8 cellular contexts compared by ENCODE assay signal in genomic region chr1:905071-905749, GRCh38. TPM values are rescaled to one million over a fixed set of nuclear protein-coding genes. Genes with fewer than 3 reads are reported as not detected.
A peak's percentile ranks its signal among the peaks of the same experiment; 100 is the strongest.
DNase-seq lines count a peak whose midpoint lies in the region; ATAC-seq, FAIRE-seq and TF ChIP-seq lines count a peak whose summit lies in the region.

No MANE protein-coding gene starts in this region.

- H3K27ac ChIP-seq in lower lobe of right lung (no peak overlapping the region), urinary bladder (ENCODE audit: low read depth) (no peak overlapping the region)

- intact Hi-C loops in lower lobe of right lung (cut with DNase I), result no loop called here

- no peak for FAIRE-seq in bronchial epithelial cell (lab: Jason Lieb, UNC)

- DNase-seq in NAMALWA (ENCODE audit: low spot score) (peak; percentile 81), bronchial epithelial cell (ENCODE audit: low read depth) (no peak), lower lobe of right lung (peak; percentile 63), mesenteric fat pad (ENCODE audit: low spot score) (no peak)
- no peak for DNase-seq in stimulated activated CD4-positive, alpha-beta T cell treated with anti-CD3 and anti-CD28 coated beads, Interleukin-4, amount 100 ng/mL, for 1 hour

- H3K4me1 ChIP-seq in lower lobe of right lung (peaks cover 23% of the 10 kb centered on the region), urinary bladder (ENCODE audit: insufficient read depth) (peaks cover 2% of the 10 kb centered on the region)

- no peaks in the 10 kb centered on the region for H3K36me3 ChIP-seq in bronchial epithelial cell (ENCODE audit: control insufficient read depth, insufficient read depth, low read length)
- H3K36me3 ChIP-seq in lower lobe of right lung, result no peaks in the 10 kb centered on the region
- H3K36me3 ChIP-seq in urinary bladder (ENCODE audit: insufficient read depth), result no peaks in the 10 kb centered on the region

- 15% methylated on average over 49 of the region's 49 CpGs for WGBS in urinary bladder

- TF ChIP-seq CTCF in GM12875 (IDR thresholded peaks at IDR 0.05; ENCODE audit: borderline replicate concordance, insufficient read depth, low read depth, low read length) (no peak), bronchial epithelial cell (IDR thresholded peaks at IDR 0.05; ENCODE audit: insufficient read depth, low read length, severe bottlenecking) (no peak), lower lobe of right lung (IDR thresholded peaks at IDR 0.05) (no peak)

- ATAC-seq in lower lobe of right lung (peak; percentile 36 to 41), GM21528 (IDR thresholded peaks at IDR 0.05; ENCODE audit: low FRiP score, unreplicated experiment) (no peak)

- H3K9me3 ChIP-seq in lower lobe of right lung, result no peaks in the 10 kb centered on the region

- H3K27me3 ChIP-seq in bronchial epithelial cell (ENCODE audit: control insufficient read depth, insufficient read depth, low read length), result peaks cover 2% of the 10 kb centered on the region
- H3K27me3 ChIP-seq in lower lobe of right lung (ENCODE audit: low read depth), result peaks cover 12% of the 10 kb centered on the region

- H3K4me3 ChIP-seq in GM12875 (ENCODE audit: low read depth, low read length), result peak overlapping the region; percentile 32
- H3K4me3 ChIP-seq in bronchial epithelial cell (ENCODE audit: low read depth, low read length), result peak overlapping the region; percentile 44
- peak overlapping the region; percentile 50 for H3K4me3 ChIP-seq in lower lobe of right lung
- peak overlapping the region; percentile 7 for H3K4me3 ChIP-seq in urinary bladder (ENCODE audit: low read depth, low read length)

RNA-seq across cellular contexts. Expression of gene SAMD11, which starts 18.5 kb away (rescaled TPM):
- total RNA-seq in bronchial epithelial cell, result 0.51 and 0.53 TPM in 2 replicates
- 2.2 TPM for total RNA-seq in lower lobe of right lung
- total RNA-seq in urinary bladder, result 18.1 TPM
- 23.3 TPM for polyA plus RNA-seq in urinary bladder
- 2.8 TPM for total RNA-seq in mesenteric fat pad

RNA-seq across cellular contexts. Expression of gene NOC2L, which starts 53.8 kb away (rescaled TPM):
- total RNA-seq in bronchial epithelial cell, result 116 and 128 TPM in 2 replicates
- total RNA-seq in lower lobe of right lung, result 46.5 TPM
- 27.1 TPM for total RNA-seq in urinary bladder
- 59.5 TPM for polyA plus RNA-seq in urinary bladder
- total RNA-seq in mesenteric fat pad, result 49.8 TPM

RNA-seq across cellular contexts. Expression of gene KLHL17, which starts 55.2 kb away (rescaled TPM):
- total RNA-seq in bronchial epithelial cell, result 4.5 and 6.8 TPM in 2 replicates
- total RNA-seq in lower lobe of right lung, result 17.0 TPM
- 4.5 TPM for total RNA-seq in urinary bladder
- polyA plus RNA-seq in urinary bladder, result 12.0 TPM
- total RNA-seq in mesenteric fat pad, result 8.8 TPM

Comparison
In these comparisons a context has a peak if more than half of its experiments do, and no peak if none do; other contexts are left out.
1. DNase-seq: peak in NAMALWA (single experiment) and lower lobe of right lung (single experiment); none in bronchial epithelial cell (single experiment), mesenteric fat pad (single experiment) and stimulated activated CD4-positive, alpha-beta T cell treated with anti-CD3 and anti-CD28 coated beads, Interleukin-4, amount 100 ng/mL, for 1 hour (single experiment).
2. Peak in every context shown above with its lines, with median percentiles within 50 percentile points of each other: H3K4me3 ChIP-seq.